9 cellular contexts compared by ENCODE assay signal in the genomic region with DNA sequence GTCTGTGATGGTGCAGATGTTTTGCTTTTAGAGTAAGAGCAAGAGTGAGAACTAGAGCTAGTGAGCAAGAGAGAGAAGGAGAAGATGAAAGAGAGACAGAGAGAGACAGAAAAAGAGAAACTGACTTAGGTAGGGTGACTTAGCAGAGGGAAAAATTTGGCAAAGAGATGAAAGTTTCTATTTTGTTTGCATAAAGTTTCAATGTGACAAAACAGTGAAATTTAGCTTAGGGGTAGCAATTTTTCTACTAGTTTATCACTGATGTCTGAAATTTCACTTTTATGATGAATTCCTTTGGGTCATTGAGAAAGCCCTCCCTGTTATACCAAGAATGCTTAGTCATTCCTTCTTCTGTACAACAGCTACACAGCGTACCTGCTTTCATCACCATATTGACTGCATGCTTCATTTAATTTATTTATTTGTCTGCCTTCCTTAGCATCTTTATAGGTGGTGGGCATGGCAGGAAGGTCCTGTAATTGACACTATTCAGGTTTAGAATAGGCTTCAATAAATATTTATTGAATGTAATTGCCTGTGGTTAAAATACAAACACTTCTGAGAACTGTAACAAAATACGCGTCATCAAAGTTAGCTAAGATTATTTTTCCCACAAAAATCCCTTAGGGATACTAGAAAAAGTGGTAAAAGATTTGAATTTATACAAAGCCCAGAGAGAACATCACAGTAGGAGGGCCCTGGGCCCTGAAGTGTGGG. TPM values are rescaled to one million over a fixed set of nuclear protein-coding genes. Genes with fewer than 3 reads are reported as not detected.
DNase-seq lines count a peak whose midpoint lies in the region; ATAC-seq, FAIRE-seq and TF ChIP-seq lines count a peak whose summit lies in the region.
"Had no signal": no experiment of that assay in that cellular context is flagged by ENCODE, and none has a peak within 500 bp of the region (broad histone marks: within the 10 kb centered on the region; RNA-seq: fewer than 3 reads in every experiment).

No MANE protein-coding gene starts in this region.

- TF ChIP-seq CTCF in MCF 10A (IDR thresholded peaks at IDR 0.05; ENCODE audit: unreplicated experiment) (no peak), breast epithelium (IDR thresholded peaks at IDR 0.05) (no peak), PC-3 (conservative IDR thresholded peaks at IDR 0.05; ENCODE audit: low read depth, low read length) (no peak)

- H3K9ac ChIP-seq in PC-3 (ENCODE audit: low read length): peak overlapping the region; percentile 68

- CTCF ChIA-PET in MCF 10A (lab: Yijun Ruan, JAX) (interaction anchor here (0.6 to 1.3 kb wide), 5 partner anchors 14 to 1757 kb away, joined by 3 read pairs; no protein-coding TSS in a partner anchor), PC-3 (lab: Charles Lee) (interaction anchor here (0.6 to 1.2 kb wide), 2 partner anchors 47 to 187 kb away, joined by 3 to 10 read pairs; no protein-coding TSS in a partner anchor)

- POLR2A ChIA-PET in MCF 10A (lab: Yijun Ruan, JAX) (interaction anchor here (0.7 to 8.9 kb wide), 10 partner anchors 11 to 181 kb away, joined by 3 to 65 read pairs (median 3); partner anchors contain the start of gene CTSC), PC-3 (lab: Charles Lee; ENCODE audit: unreplicated experiment) (interaction anchor here (0.7 to 1.0 kb wide), 2 partner anchors 19 to 351 kb away, joined by 3 to 4 read pairs; partner anchors contain the start of gene CTSC)

- peak overlapping the region; percentile 3 for H3K4me3 Mint-ChIP-seq in MCF 10A (ENCODE audit: unreplicated experiment)
- peak overlapping the region in 2 of 5 donors; percentile 17 to 67 for H3K4me3 Mint-ChIP-seq in immature natural killer cell
- H3K4me3 Mint-ChIP-seq: brain had no signal

- no peak for TF ChIP-seq POLR2A in breast epithelium (IDR thresholded peaks at IDR 0.05)
- no peak for TF ChIP-seq POLR2A in H54 (IDR thresholded peaks at IDR 0.05; ENCODE audit: low read depth, low read length)

- no peak overlapping the region for H3K27ac ChIP-seq in breast epithelium
- H3K27ac ChIP-seq in PC-3 (ENCODE audit: low read length): peak overlapping the region; percentile 94

- DNase-seq in MCF 10A (ENCODE audit: unreplicated experiment) (peak; percentile 57), breast epithelium (ENCODE audit: low spot score in 2 of 2) (no peak), PC-3 (peak; percentile 87), immature natural killer cell (no peak), anterior cingulate cortex (lab: John Stamatoyannopoulos, UW) (no peak), H54 (ENCODE audit: insufficient read length, low spot score) (no peak), SKM-1 (lab: John Stamatoyannopoulos, UW; ENCODE audit: unreplicated experiment) (no peak)

- H3K79me2 ChIP-seq in PC-3 (ENCODE audit: low read length): no peaks in the 10 kb centered on the region

- H3K9me3 Mint-ChIP-seq in MCF 10A (ENCODE audit: unreplicated experiment) (no peaks in the 10 kb centered on the region), immature natural killer cell (no peaks in the 10 kb centered on the region)
- H3K9me3 Mint-ChIP-seq: brain had no signal

- no peak for FAIRE-seq in H54 (lab: Jason Lieb, UNC)

- ATAC-seq in HG02678 (IDR thresholded peaks at IDR 0.05; ENCODE audit: unreplicated experiment) (peak; percentile 57), PC-3 (peak; percentile 96)

- peaks cover 5% of the 10 kb centered on the region for H3K36me3 Mint-ChIP-seq in MCF 10A (ENCODE audit: insufficient read depth, unreplicated experiment)
- no peaks in the 10 kb centered on the region for H3K36me3 Mint-ChIP-seq in immature natural killer cell
- H3K36me3 Mint-ChIP-seq: brain had no signal

- H3F3A ChIP-seq in PC-3 (ENCODE audit: low read length, unreplicated experiment): peaks cover 8% of the 10 kb centered on the region

- H3K36me3 ChIP-seq in breast epithelium (no peaks in the 10 kb centered on the region), PC-3 (ENCODE audit: low read depth, low read length) (no peaks in the 10 kb centered on the region)

- no peaks in the 10 kb centered on the region for H3K9me2 ChIP-seq in PC-3 (replicated peaks; ENCODE audit: low read length)

- H3K4me1 Mint-ChIP-seq in MCF 10A (ENCODE audit: insufficient read depth, unreplicated experiment): peaks cover 6% of the 10 kb centered on the region
- peaks cover 40 to 57% of the 10 kb centered on the region in 2 donors for H3K4me1 Mint-ChIP-seq in immature natural killer cell
- H3K4me1 Mint-ChIP-seq: brain had no signal

- peak overlapping the region; percentile 68 for H3K4me2 ChIP-seq in PC-3 (ENCODE audit: low read length)

- intact Hi-C loops in MCF 10A (cut with micrococcal nuclease) (no loop called here), breast epithelium (cut with DNase I; ENCODE audit: low total_unique reads) (no loop called here), PC-3 (cut with micrococcal nuclease) (loop anchor here (1.0 to 5.0 kb wide), 5 partner anchors 25 to 198 kb away; no protein-coding TSS in a partner anchor)

- H3K27me3 Mint-ChIP-seq in MCF 10A (ENCODE audit: insufficient read depth, unreplicated experiment) (no peaks in the 10 kb centered on the region), immature natural killer cell (ENCODE audit: low read depth in 3 of 3) (peaks cover 0 to 3% (median 2%) of the 10 kb centered on the region in 3 donors)
- H3K27me3 Mint-ChIP-seq: brain had no signal

- H3K27me3 ChIP-seq in breast epithelium: no peaks in the 10 kb centered on the region
- H3K27me3 ChIP-seq in PC-3 (ENCODE audit: low read length): no peaks in the 10 kb centered on the region

- H3K9me3 ChIP-seq in breast epithelium (no peaks in the 10 kb centered on the region), PC-3 (ENCODE audit: low read length) (no peaks in the 10 kb centered on the region)

- no TSS peak for BruUV-seq in MCF 10A (replicated peaks; lab: Mats Ljungman, UMichigan)
- no TSS peak for BruUV-seq in PC-3 (replicated peaks; lab: Mats Ljungman, UMichigan)

- H3K27ac Mint-ChIP-seq in MCF 10A (ENCODE audit: low read depth, unreplicated experiment): peak overlapping the region; percentile 63
- peak overlapping the region in 5 of 6 donors; percentile 8 to 93 (median 86) for H3K27ac Mint-ChIP-seq in immature natural killer cell
- H3K27ac Mint-ChIP-seq: brain had no signal

- H3K4me1 ChIP-seq in breast epithelium: no peaks in the 10 kb centered on the region
- H3K4me1 ChIP-seq in PC-3 (ENCODE audit: insufficient read depth, low read length): peaks cover 31% of the 10 kb centered on the region

- peak overlapping the region; percentile 46 for H2AFZ ChIP-seq in PC-3 (ENCODE audit: low read length)

- no peak overlapping the region for H3K4me3 ChIP-seq in breast epithelium
- H3K4me3 ChIP-seq in PC-3 (ENCODE audit: low read length): peak overlapping the region; percentile 15; the same call in 1 of the 2 replicates

- H4K20me1 ChIP-seq in PC-3 (ENCODE audit: low read length): no peaks in the 10 kb centered on the region

RNA-seq across cellular contexts. Expression of gene CTSC, which starts 19.9 kb away (rescaled TPM):
- total RNA-seq in MCF 10A (2022) (79.1 and 103 TPM in 2 replicates), breast epithelium (100 to 1,000 TPM in 1 of 3 donors, 10 to 100 TPM in 2; 56.0 to 103 (median 64.1) TPM), PC-3 (2014; rRNA removed) (200 and 240 TPM in 2 replicates)
- polyA plus RNA-seq in immature natural killer cell: 100 to 1,000 TPM; 389 to 655 (median 558) TPM

Comparison
In these comparisons a context has a peak if more than half of its experiments do, and no peak if none do; other contexts are left out.
1. DNase-seq: peak in MCF 10A (single experiment) and PC-3 (single experiment); none in breast epithelium (0 of 2), immature natural killer cell (0 of 3), anterior cingulate cortex (0 of 58), H54 (single experiment) and SKM-1 (single experiment).